ENCODE assay signal across 17 cellular contexts in genomic region chr2:211709394-211709793, GRCh38.
"Had no signal": no experiment of that assay in that cellular context is flagged by ENCODE, and none has a peak within 500 bp of the region (broad histone marks: within the 10 kb centered on the region; RNA-seq: fewer than 3 reads in every experiment).

No MANE protein-coding gene starts in this region.

- H3K4me3 ChIP-seq: adrenal gland, esophagus squamous epithelium, prostate gland, right atrium auricular region, thyroid gland had no signal

- DNase-seq: activated CD4-positive, alpha-beta memory T cell treated with anti-CD3 and anti-CD28 coated beads for 36 hours; activated CD4-positive, alpha-beta T cell treated with anti-CD3 and anti-CD28 coated beads for 4 hours; activated gamma-delta T cell treated with Interleukin-2 at 50 U/mL for 16 hours; activated T-cell treated with anti-CD3 and anti-CD28 coated beads for 4 hours; adrenal gland; effector memory CD8-positive, alpha-beta T cell; esophagus squamous epithelium; immature natural killer cell; kidney glomerular epithelial cell; left ventricle myocardium superior; stimulated activated CD4-positive, alpha-beta T cell treated with anti-CD3 and anti-CD28 coated beads, Interleukin-12 subunit alpha, Interleukin-12 subunit beta, amount 100 ng/mL, for 4 hours; stimulated activated CD4-positive, alpha-beta T cell treated with anti-CD3 and anti-CD28 coated beads, Interleukin-1b, Interleukin-23, amount 100 ng/mL, for 48 hours; stimulated activated CD8-positive, alpha-beta memory T cell treated with anti-CD3 and anti-CD28 coated beads, Interleukin-4, amount 100 ng/mL, for 48 hours; stimulated activated naive CD4-positive, alpha-beta T cell; thyroid gland had no signal
